23 cellular contexts compared by ENCODE assay signal in genomic region chr13:57437587-57437986, GRCh38.
"Had no signal": no experiment of that assay in that cellular context is flagged by ENCODE, and none has a peak within 500 bp of the region (broad histone marks: within the 10 kb centered on the region; RNA-seq: fewer than 3 reads in every experiment).

No MANE protein-coding gene starts in this region.

- ATAC-seq: activated CD4-positive, alpha-beta T cell treated with anti-CD3 and anti-CD28 coated beads for 36 hours; activated naive CD4-positive, alpha-beta T cell treated with anti-CD3 and anti-CD28 coated beads, Interleukin-2, amount 50 U/mL, for 72 hours; activated T-helper 17 cell treated with anti-CD3 and anti-CD28 coated beads, Interleukin-2, amount 50 U/mL, for 72 hours; esophagus mucosa; left colon; naive thymus-derived CD4-positive, alpha-beta T cell had no signal

- H3K36me3 ChIP-seq: tibial nerve had no signal

- H3K27me3 ChIP-seq: tibial nerve had no signal

- H3K9me3 ChIP-seq: tibial nerve had no signal

- H3K4me1 ChIP-seq: tibial nerve had no signal

- DNase-seq: activated B cell treated with CpG ODN at 0.5 μM for 24 hours; activated CD4-positive, alpha-beta T cell treated with anti-CD3 and anti-CD28 coated beads for 36 hours; activated CD4-positive, alpha-beta T cell treated with anti-CD3 and anti-CD28 coated beads, Interleukin-2, amount 50 U/mL, for 4 hours; activated CD8-positive, alpha-beta memory T cell treated with anti-CD3 and anti-CD28 coated beads for 24 hours; activated CD8-positive, alpha-beta memory T cell treated with anti-CD3 and anti-CD28 coated beads, Interleukin-2, amount 50 U/mL, for 4 hours; activated T-cell treated with anti-CD3 and anti-CD28 coated beads, Interleukin-2, amount 50 U/mL, for 24 hours; aorta; central memory CD4-positive, alpha-beta T cell; dermis blood vessel endothelial cell; effector CD8-positive, alpha-beta T cell; foreskin melanocyte; glutamatergic neuron; hippocampal formation; left colon; mesenchymal stem cell; naive thymus-derived CD4-positive, alpha-beta T cell; retina; stimulated activated CD4-positive, alpha-beta T cell treated with anti-CD3 and anti-CD28 coated beads, Interleukin-4, amount 100 ng/mL, for 4 hours; T-helper 9 cell had no signal

- H3K27ac ChIP-seq: tibial nerve had no signal

- H3K4me3 ChIP-seq: tibial nerve had no signal
